Comparison of ENCODE assay signal across 8 cellular contexts in the genomic region with DNA sequence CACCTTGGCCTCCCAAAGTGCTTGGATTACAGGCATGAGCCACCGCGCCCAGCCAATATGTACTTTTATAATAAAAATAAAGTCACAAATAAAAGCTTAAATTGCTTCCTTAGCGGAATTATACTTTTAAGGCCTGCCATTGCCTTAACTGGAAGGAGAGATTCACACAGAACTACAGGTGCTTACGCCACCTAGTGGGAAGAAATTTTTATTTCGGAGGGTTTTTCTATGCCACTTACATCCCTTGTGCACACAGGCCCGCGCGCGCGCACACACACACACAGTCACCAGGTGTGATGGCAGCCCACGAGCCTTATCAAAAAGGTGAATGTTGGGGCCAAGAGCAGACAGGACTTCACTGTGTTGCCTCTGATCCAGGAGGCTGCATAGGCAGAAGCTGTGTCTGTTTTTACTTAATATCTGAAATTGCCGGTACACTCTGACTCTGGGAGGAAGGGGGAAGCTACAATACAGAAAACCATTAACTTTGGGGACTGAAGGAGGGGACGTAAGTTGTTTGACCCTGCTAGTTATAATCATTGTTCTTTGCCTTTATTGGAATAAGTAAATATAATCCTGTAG.
DNase-seq lines count a peak whose midpoint lies in the region; ATAC-seq and TF ChIP-seq lines count a peak whose summit lies in the region.

No MANE protein-coding gene starts in this region.

- H4K20me1 ChIP-seq in hepatocyte (ENCODE audit: insufficient read depth, poor library complexity, severe bottlenecking), result no peaks in the 10 kb centered on the region

- no peaks in the 10 kb centered on the region for H3K9me3 ChIP-seq in hepatocyte (ENCODE audit: low read depth)

- DNase-seq in Calu3 (peak; percentile 68), NCI-H82 treated with DMSO at 0.1 percent for 48 hours (lab: John Stamatoyannopoulos, UW; ENCODE audit: unreplicated experiment) (peak; percentile 40), astrocyte of the cerebellum (ENCODE audit: low read depth) (peak; percentile 45), hepatocyte (ENCODE audit: low spot score) (peak; percentile 82), sciatic nerve (ENCODE audit: low spot score) (no peak)

- intact Hi-C loops in Calu3 (cut with micrococcal nuclease; ENCODE audit: unreplicated experiment) (loop anchor here (1.0 to 5.0 kb wide), 2 partner anchors 382 to 670 kb away; no protein-coding TSS in a partner anchor), sciatic nerve (cut with DNase I) (loop anchor here (5.0 to 10.0 kb wide), 3 partner anchors 182 to 380 kb away; partner anchors contain the start of gene CCDC6)

- H3K4me1 ChIP-seq in hepatocyte (ENCODE audit: insufficient read depth), result no peaks in the 10 kb centered on the region

- H2AFZ ChIP-seq in hepatocyte, result no peak overlapping the region

- 63% methylated on average over 13 of the region's 13 CpGs for WGBS in hepatocyte (ENCODE audit: low lambda C conversion rate, missing lambda C conversion rate)

- H3K27me3 Mint-ChIP-seq in Calu3 (ENCODE audit: unreplicated experiment), result peaks cover 51% of the 10 kb centered on the region

- in situ Hi-C loops in astrocyte of the cerebellum (cut with HindIII; ENCODE audit: low sequenced_read_pairs), result loop anchor here (25.0 kb wide), 2 partner anchors 660 to 835 kb away; no protein-coding TSS in a partner anchor

- H3K36me3 ChIP-seq in hepatocyte (replicated peaks; ENCODE audit: insufficient read depth, low read depth), result no peaks in the 10 kb centered on the region

- no peaks in the 10 kb centered on the region for H3K79me2 ChIP-seq in hepatocyte

- CTCF ChIA-PET in Calu3 (lab: Charles Lee), result interaction anchor here (1.3 to 1.5 kb wide), 2 partner anchors 13 to 217 kb away, joined by 3 to 4 read pairs; no protein-coding TSS in a partner anchor

- no peak overlapping the region for H3K27ac ChIP-seq in hepatocyte

- no peak overlapping the region for H3K4me3 Mint-ChIP-seq in Calu3 (ENCODE audit: low read depth, unreplicated experiment)

- H3K4me3 ChIP-seq in astrocyte of the cerebellum (ENCODE audit: low read depth, low read length), result no peak overlapping the region
- no peak overlapping the region for H3K4me3 ChIP-seq in hepatocyte

- no peak overlapping the region for H3K27ac Mint-ChIP-seq in Calu3 (ENCODE audit: unreplicated experiment)

- H3K9me2 ChIP-seq in hepatocyte (replicated peaks; ENCODE audit: insufficient read depth), result no peaks in the 10 kb centered on the region

- H3K4me1 Mint-ChIP-seq in Calu3 (ENCODE audit: low read depth, unreplicated experiment), result peaks cover 7% of the 10 kb centered on the region

- no peaks in the 10 kb centered on the region for H3K27me3 ChIP-seq in hepatocyte

- TF ChIP-seq CTCF in Calu3 (IDR thresholded peaks at IDR 0.05; ENCODE audit: unreplicated experiment) (peak; percentile 75), astrocyte of the cerebellum (IDR thresholded peaks at IDR 0.05; ENCODE audit: low read depth, low read length, missing control alignments) (peak; percentile 50), hepatocyte (IDR thresholded peaks at IDR 0.05; ENCODE audit: poor library complexity) (peak; percentile 66)

- H3K9me3 Mint-ChIP-seq in Calu3 (ENCODE audit: low read depth, unreplicated experiment), result no peaks in the 10 kb centered on the region

- H3K4me2 ChIP-seq in hepatocyte, result no peak overlapping the region

- H3K36me3 Mint-ChIP-seq in Calu3 (ENCODE audit: insufficient read depth, unreplicated experiment), result no peaks in the 10 kb centered on the region

- no TSS peak for BruUV-seq in Calu3 (replicated peaks; lab: Mats Ljungman, UMichigan)

- ATAC-seq in HG03354 (IDR thresholded peaks at IDR 0.05; ENCODE audit: poor library complexity, severe bottlenecking, unreplicated experiment), result peak; percentile 52
- peak; percentile 56 for ATAC-seq in sciatic nerve
- ATAC-seq in HG03045 (IDR thresholded peaks at IDR 0.05; ENCODE audit: unreplicated experiment), result no peak
- no peak for ATAC-seq in GM18498 (IDR thresholded peaks at IDR 0.05; ENCODE audit: unreplicated experiment)

Comparison
In these comparisons a context has a peak if more than half of its experiments do, and no peak if none do; other contexts are left out.
1. ATAC-seq: peak in HG03354 (single experiment) and sciatic nerve (single experiment); none in HG03045 (single experiment) and GM18498 (single experiment).
2. Peak in every context shown above with its lines, with median percentiles within 50 percentile points of each other: CTCF ChIP-seq.